In the genomic region with DNA sequence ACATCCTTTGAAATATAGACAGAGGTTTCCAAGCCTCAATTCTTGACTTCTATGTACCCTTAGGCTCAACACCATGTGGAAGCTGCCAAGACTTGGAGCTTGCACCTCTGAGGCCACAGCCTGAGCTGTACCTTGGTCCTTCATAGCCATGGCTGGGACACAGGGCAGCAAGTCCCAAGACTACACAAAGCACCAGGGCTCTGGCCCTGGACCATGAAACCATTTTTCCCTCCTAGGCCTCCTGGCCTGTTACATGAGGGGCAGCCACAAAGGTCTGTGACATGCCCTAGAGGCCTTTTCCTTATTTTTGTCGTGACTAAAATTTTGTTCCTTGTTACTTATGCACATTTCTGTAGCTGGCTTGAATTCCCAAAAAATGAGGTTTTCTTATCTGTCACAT, we compare ENCODE assay signal across 8 cellular contexts.
"Had no signal": no experiment of that assay in that cellular context is flagged by ENCODE, and none has a peak within 500 bp of the region (broad histone marks: within the 10 kb centered on the region; RNA-seq: fewer than 3 reads in every experiment).

No MANE protein-coding gene starts in this region.

- H3K27ac ChIP-seq: HL-60, KMS-11 had no signal

- FAIRE-seq: HepG2, HTR-8/SVneo had no signal

- H3K4me2 ChIP-seq: KMS-11 had no signal

- H3K9ac ChIP-seq: KMS-11 had no signal

- ATAC-seq: HepG2 had no signal

- DNase-seq: IMR-90, Karpas-422, KBM-7, KG1 had no signal
